In the genomic region with DNA sequence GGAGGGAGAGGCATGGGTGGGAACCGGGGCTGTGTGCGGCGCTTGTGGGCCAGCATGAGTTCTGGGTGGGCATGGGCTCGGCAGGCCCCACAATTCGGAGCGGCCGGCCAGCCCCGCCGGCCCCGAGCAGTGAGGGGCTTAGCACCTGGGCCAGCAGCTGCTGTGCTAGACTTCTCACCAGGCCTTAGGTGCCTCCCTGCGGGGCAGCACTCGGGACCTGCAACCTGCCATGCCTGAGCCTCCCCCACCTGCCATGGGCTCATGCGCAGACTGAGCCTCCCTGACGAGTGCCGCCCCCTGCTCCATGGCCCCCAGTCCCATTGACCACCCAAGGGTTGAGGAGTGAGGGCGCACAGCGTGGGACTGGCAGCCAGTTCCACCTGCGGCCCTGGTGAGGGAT, we compare ENCODE assay signal across 25 cellular contexts.
DNase-seq lines count a peak whose midpoint lies in the region; ATAC-seq and TF ChIP-seq lines count a peak whose summit lies in the region.
"Had no signal": no experiment of that assay in that cellular context is flagged by ENCODE, and none has a peak within 500 bp of the region (broad histone marks: within the 10 kb centered on the region; RNA-seq: fewer than 3 reads in every experiment).

No MANE protein-coding gene starts in this region.

- H3K27me3 ChIP-seq in upper lobe of right lung: no peaks in the 10 kb centered on the region
- H3K27me3 ChIP-seq: BLaER1 treated with 17β-estradiol and CSF1 and Interleukin-3, amounts not matched to agents 10 nM and 100 nM had no signal

- H3K4me1 ChIP-seq in upper lobe of right lung: no peaks in the 10 kb centered on the region
- H3K4me1 ChIP-seq: A549; BLaER1 treated with 17β-estradiol and CSF1 and Interleukin-3, amounts not matched to agents 10 nM and 100 nM had no signal

- DNase-seq in activated gamma-delta T cell (lab: John Stamatoyannopoulos, UW): peak; percentile 5
- no peak for DNase-seq in activated gamma-delta T cell treated with Interleukin-2 at 50 U/mL for 16 hours
- peak; percentile 45 for DNase-seq in CD14-positive monocyte (ENCODE audit: low spot score)
- DNase-seq in chondrocyte (ENCODE audit: low spot score): peak; percentile 89
- peak; percentile 54 for DNase-seq in upper lobe of right lung
- DNase-seq in stimulated activated CD4-positive, alpha-beta T cell treated with anti-CD3 and anti-CD28 coated beads, Interleukin-4, amount 100 ng/mL, for 24 hours: no peak
- DNase-seq: AML-193; CD4-positive, alpha-beta memory T cell; CD4-positive, CD25-positive, alpha-beta regulatory T cell; CD8-positive, alpha-beta memory T cell; COR-L47; DMS 273 treated with DMSO at 0.1 percent for 48 hours; DMS153; DMS53; DMS79; DND-41; EL; GDM1 had no signal

- no peak overlapping the region for H3K4me3 ChIP-seq in upper lobe of right lung
- H3K4me3 ChIP-seq: A549; BLaER1 treated with 17β-estradiol and CSF1 and Interleukin-3, amounts not matched to agents 10 nM and 100 nM; GM12878 had no signal

- H3K27me3 Mint-ChIP-seq in CD14-positive monocyte (ENCODE audit: low read depth in 3 of 3): peaks cover 0 to 4% (median 2%) of the 10 kb centered on the region in 3 donors
- no peaks in the 10 kb centered on the region for H3K27me3 Mint-ChIP-seq in chondrocyte (ENCODE audit: low read depth)
- H3K27me3 Mint-ChIP-seq: B cell; CD4-positive, alpha-beta memory T cell; CD8-positive, alpha-beta memory T cell had no signal

- TF ChIP-seq CTCF in CD14-positive monocyte (IDR thresholded peaks at IDR 0.05) (no peak), chondrocyte (IDR thresholded peaks at IDR 0.05) (no peak), upper lobe of right lung (IDR thresholded peaks at IDR 0.05) (no peak)

- H3K4me1 Mint-ChIP-seq in CD14-positive monocyte (no peaks in the 10 kb centered on the region), chondrocyte (ENCODE audit: low read depth) (peaks cover 11% of the 10 kb centered on the region)
- H3K4me1 Mint-ChIP-seq: B cell; CD4-positive, alpha-beta memory T cell; CD4-positive, CD25-positive, alpha-beta regulatory T cell; CD8-positive, alpha-beta memory T cell had no signal

- no peaks in the 10 kb centered on the region for H3K36me3 ChIP-seq in upper lobe of right lung
- H3K36me3 ChIP-seq: BLaER1 treated with 17β-estradiol and CSF1 and Interleukin-3, amounts not matched to agents 10 nM and 100 nM had no signal

- H3K4me3 Mint-ChIP-seq in CD14-positive monocyte: no peak overlapping the region
- no peak overlapping the region for H3K4me3 Mint-ChIP-seq in chondrocyte (ENCODE audit: unreplicated experiment)
- H3K4me3 Mint-ChIP-seq: B cell; CD4-positive, alpha-beta memory T cell; CD4-positive, CD25-positive, alpha-beta regulatory T cell; CD8-positive, alpha-beta memory T cell had no signal

- H3K27ac Mint-ChIP-seq in CD14-positive monocyte: no peak overlapping the region
- no peak overlapping the region for H3K27ac Mint-ChIP-seq in chondrocyte (ENCODE audit: unreplicated experiment)
- H3K27ac Mint-ChIP-seq: B cell; CD4-positive, alpha-beta memory T cell; CD4-positive, CD25-positive, alpha-beta regulatory T cell; CD8-positive, alpha-beta memory T cell had no signal

- H3K9me3 Mint-ChIP-seq in CD14-positive monocyte (peaks cover 7 to 21% (median 11%) of the 10 kb centered on the region in 7 donors), chondrocyte (ENCODE audit: low read depth) (peaks cover 40% of the 10 kb centered on the region)

- no peaks in the 10 kb centered on the region for H3K9me3 ChIP-seq in upper lobe of right lung
- H3K9me3 ChIP-seq: A549 had no signal

- intact Hi-C loops in CD14-positive monocyte (cut with micrococcal nuclease): no loop called here
- intact Hi-C loops in upper lobe of right lung (cut with DNase I): no loop called here

- no peak for ATAC-seq in upper lobe of right lung
- ATAC-seq in GM18907 (IDR thresholded peaks at IDR 0.05; ENCODE audit: unreplicated experiment): no peak
- ATAC-seq: A549, GM12878 had no signal

- H3K36me3 Mint-ChIP-seq in CD14-positive monocyte: no peaks in the 10 kb centered on the region
- H3K36me3 Mint-ChIP-seq in chondrocyte (ENCODE audit: low read depth): peaks cover 3% of the 10 kb centered on the region
- H3K36me3 Mint-ChIP-seq: CD4-positive, alpha-beta memory T cell; CD4-positive, CD25-positive, alpha-beta regulatory T cell; CD8-positive, alpha-beta memory T cell had no signal

- H3K27ac ChIP-seq in upper lobe of right lung: no peak overlapping the region
- H3K27ac ChIP-seq: 22Rv1; A549; BLaER1 treated with 17β-estradiol and CSF1 and Interleukin-3, amounts not matched to agents 10 nM and 100 nM; C4-2B had no signal

Comparison
In these comparisons a context has a peak if more than half of its experiments do, and no peak if none do; other contexts are left out.
1. DNase-seq: peak in activated gamma-delta T cell (single experiment), CD14-positive monocyte (single experiment), chondrocyte (single experiment) and upper lobe of right lung (single experiment); none in activated gamma-delta T cell treated with Interleukin-2 at 50 U/mL for 16 hours (single experiment) and stimulated activated CD4-positive, alpha-beta T cell treated with anti-CD3 and anti-CD28 coated beads, Interleukin-4, amount 100 ng/mL, for 24 hours (single experiment).